In the genomic region with DNA sequence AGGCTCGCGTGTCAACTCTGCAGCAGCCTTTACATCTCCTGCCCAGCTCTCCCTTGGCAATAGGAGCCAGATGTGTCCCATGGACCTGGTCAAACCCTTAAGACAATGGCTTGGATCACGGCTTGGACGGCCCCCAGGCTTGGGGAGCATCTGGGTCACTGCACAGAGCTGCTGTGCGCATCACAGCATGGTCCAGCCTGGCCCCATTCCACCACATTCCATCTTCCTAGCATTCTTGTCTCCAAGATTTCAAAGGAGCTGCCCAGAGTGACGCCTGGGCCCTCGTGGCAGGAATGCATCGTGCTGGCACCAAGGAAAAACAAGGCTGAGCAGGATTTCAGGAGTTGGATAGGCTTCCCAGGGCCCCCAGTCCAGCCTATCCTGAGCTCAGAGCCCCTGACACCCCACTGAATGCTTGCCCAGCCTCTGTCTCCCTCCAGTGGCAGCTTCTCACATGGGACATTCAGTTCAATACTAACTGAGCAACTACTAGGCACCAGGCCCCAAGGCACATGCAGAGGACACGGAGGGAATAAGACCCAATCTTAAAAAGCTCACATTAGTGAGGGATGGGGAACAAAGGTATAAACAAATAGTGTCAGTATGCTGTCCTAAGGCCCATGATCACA, we compare ENCODE assay signal across 8 cellular contexts. TPM values are rescaled to one million over a fixed set of nuclear protein-coding genes. Genes with fewer than 3 reads are reported as not detected.
DNase-seq lines count a peak whose midpoint lies in the region; ATAC-seq and TF ChIP-seq lines count a peak whose summit lies in the region.

No MANE protein-coding gene starts in this region.

- H3K27ac Mint-ChIP-seq in activated CD4-positive, alpha-beta memory T cell treated with anti-CD3 and anti-CD28 coated beads for 36 hours = peak overlapping the region; percentile 99
- H3K27ac Mint-ChIP-seq in stimulated activated memory B cell treated with anti-CD40 and anti-IgM and Interleukin-4, amounts not matched to agents 10 μg/mL and 1 μg/mL and 100 μg/mL, for 72 hours = peak overlapping the region; percentile 93

- H3K27me3 Mint-ChIP-seq in activated CD4-positive, alpha-beta memory T cell treated with anti-CD3 and anti-CD28 coated beads for 36 hours = no peaks in the 10 kb centered on the region
- H3K27me3 Mint-ChIP-seq in stimulated activated memory B cell treated with anti-CD40 and anti-IgM and Interleukin-4, amounts not matched to agents 10 μg/mL and 1 μg/mL and 100 μg/mL, for 72 hours = no peaks in the 10 kb centered on the region

- peaks cover 59% of the 10 kb centered on the region for H3K4me1 Mint-ChIP-seq in activated CD4-positive, alpha-beta memory T cell treated with anti-CD3 and anti-CD28 coated beads for 36 hours (ENCODE audit: low read depth)
- peaks cover 51% of the 10 kb centered on the region for H3K4me1 Mint-ChIP-seq in stimulated activated memory B cell treated with anti-CD40 and anti-IgM and Interleukin-4, amounts not matched to agents 10 μg/mL and 1 μg/mL and 100 μg/mL, for 72 hours

- ATAC-seq in left ventricle myocardium superior = no peak
- ATAC-seq in stimulated activated memory B cell treated with anti-CD40 and anti-IgM and Interleukin-4, amounts not matched to agents 10 μg/mL and 1 μg/mL and 100 μg/mL, for 72 hours = no peak
- no peak for ATAC-seq in GM21423 (IDR thresholded peaks at IDR 0.05; ENCODE audit: unreplicated experiment)

- no peak overlapping the region for H3K4me3 Mint-ChIP-seq in activated CD4-positive, alpha-beta memory T cell treated with anti-CD3 and anti-CD28 coated beads for 36 hours
- H3K4me3 Mint-ChIP-seq in stimulated activated memory B cell treated with anti-CD40 and anti-IgM and Interleukin-4, amounts not matched to agents 10 μg/mL and 1 μg/mL and 100 μg/mL, for 72 hours = no peak overlapping the region

- CTCF ChIA-PET in activated CD4-positive, alpha-beta memory T cell treated with anti-CD3 and anti-CD28 coated beads for 36 hours (lab: Charles Lee) = interaction anchor here (0.7 to 1.5 kb wide), 20 partner anchors 9 to 352 kb away, joined by 3 to 26 read pairs (median 5); partner anchors contain the start of gene CKLF

- no peaks in the 10 kb centered on the region for H3K9me3 Mint-ChIP-seq in activated CD4-positive, alpha-beta memory T cell treated with anti-CD3 and anti-CD28 coated beads for 36 hours
- no peaks in the 10 kb centered on the region for H3K9me3 Mint-ChIP-seq in stimulated activated memory B cell treated with anti-CD40 and anti-IgM and Interleukin-4, amounts not matched to agents 10 μg/mL and 1 μg/mL and 100 μg/mL, for 72 hours

- POLR2A ChIA-PET in activated CD4-positive, alpha-beta memory T cell treated with anti-CD3 and anti-CD28 coated beads for 36 hours (lab: Charles Lee) = interaction anchor here (1.0 to 1.1 kb wide), 2 partner anchors 37 to 60 kb away, joined by 3 to 4 read pairs; partner anchors contain the start of gene CKLF

- intact Hi-C loops in activated CD4-positive, alpha-beta memory T cell treated with anti-CD3 and anti-CD28 coated beads for 36 hours (cut with micrococcal nuclease) = loop anchor here (1.0 to 2.0 kb wide), 5 partner anchors 37 to 359 kb away; partner anchors contain the start of gene CMTM3
- intact Hi-C loops in left ventricle myocardium superior (cut with micrococcal nuclease) = loop anchor here (5.0 kb wide), 1 partner anchor 37 kb away; the partner anchor contains the start of genes CKLF and TK2

- peak; percentile 64 for TF ChIP-seq CTCF in AG09319 (IDR thresholded peaks at IDR 0.05; ENCODE audit: low read depth, low read length)

- DNase-seq in AG09319 (ENCODE audit: extremely low read depth, low read depth) = no peak
- DNase-seq in HCEC 1CT = peak; percentile 53
- peak; percentile 66 for DNase-seq in activated CD4-positive, alpha-beta memory T cell treated with anti-CD3 and anti-CD28 coated beads for 36 hours
- DNase-seq in left ventricle myocardium superior = peak; percentile 48
- no peak for DNase-seq in retina
- DNase-seq in activated gamma-delta T cell (lab: John Stamatoyannopoulos, UW) = no peak

- H3K36me3 Mint-ChIP-seq in activated CD4-positive, alpha-beta memory T cell treated with anti-CD3 and anti-CD28 coated beads for 36 hours = no peaks in the 10 kb centered on the region
- no peaks in the 10 kb centered on the region for H3K36me3 Mint-ChIP-seq in stimulated activated memory B cell treated with anti-CD40 and anti-IgM and Interleukin-4, amounts not matched to agents 10 μg/mL and 1 μg/mL and 100 μg/mL, for 72 hours

RNA-seq across cellular contexts. Expression of gene TK2, which starts 34.3 kb away (rescaled TPM):
- total RNA-seq in activated CD4-positive, alpha-beta memory T cell treated with anti-CD3 and anti-CD28 coated beads for 36 hours = 1 to 10 TPM; 5.4 to 5.8 TPM
- total RNA-seq in left ventricle myocardium superior = 16.8 TPM

RNA-seq across cellular contexts. Expression of gene CKLF, which starts 36.7 kb away (rescaled TPM):
- total RNA-seq in activated CD4-positive, alpha-beta memory T cell treated with anti-CD3 and anti-CD28 coated beads for 36 hours = 100 to 1,000 TPM; 167 to 173 TPM
- total RNA-seq in left ventricle myocardium superior = 9.1 TPM

RNA-seq across cellular contexts. Expression of gene CMTM1, which starts 50.6 kb away (rescaled TPM):
- total RNA-seq in activated CD4-positive, alpha-beta memory T cell treated with anti-CD3 and anti-CD28 coated beads for 36 hours = 10 to 100 TPM; 10.1 to 11.5 TPM
- total RNA-seq in left ventricle myocardium superior = 2.1 TPM

Comparison
In these comparisons a context has a peak if more than half of its experiments do, and no peak if none do; other contexts are left out.
1. DNase-seq: peak in HCEC 1CT (single experiment), activated CD4-positive, alpha-beta memory T cell treated with anti-CD3 and anti-CD28 coated beads for 36 hours (single experiment) and left ventricle myocardium superior (single experiment); none in AG09319 (single experiment), retina (single experiment) and activated gamma-delta T cell (single experiment).
2. RNA of gene CKLF, which starts 36.7 kb away (total RNA-seq): 167 to 173 TPM in activated CD4-positive, alpha-beta memory T cell treated with anti-CD3 and anti-CD28 coated beads for 36 hours; 9.1 TPM in left ventricle myocardium superior (single experiment); every median in the first group is over 10 times any median in the second.